7 cellular contexts compared by ENCODE assay signal in genomic region chr1:121401375-121401955, GRCh38.
DNase-seq lines count a peak whose midpoint lies in the region; FAIRE-seq and TF ChIP-seq lines count a peak whose summit lies in the region.
"Not testable (repeated sequence)": the region's sequence is repeated elsewhere in the genome, so short reads cannot be mapped to it uniquely, and the experiment has no call there.

No MANE protein-coding gene starts in this region.

- peaks cover 21 to 30% of the 10 kb centered on the region in 2 experiments for H3K9me3 Mint-ChIP-seq in H9
- H3K9me3 Mint-ChIP-seq in activated CD4-positive, alpha-beta memory T cell treated with anti-CD3 and anti-CD28 coated beads for 36 hours = peaks cover 22% of the 10 kb centered on the region
- H3K9me3 Mint-ChIP-seq in activated naive CD4-positive, alpha-beta T cell treated with anti-CD3 and anti-CD28 coated beads, Interleukin-2, amount 50 U/mL, for 24 hours = peaks cover 17% of the 10 kb centered on the region

- not testable (repeated sequence) for TF ChIP-seq POLR2A in H1 (IDR thresholded peaks at IDR 0.05; ENCODE audit: control extremely low read depth in 1 of 2, low read depth in 2 of 2, low read length in 2 of 2)

- not testable (repeated sequence) for TF ChIP-seq CTCF in H9 (conservative IDR thresholded peaks at IDR 0.05); PC-9 (conservative IDR thresholded peaks at IDR 0.05); H1 (IDR thresholded peaks at IDR 0.05; ENCODE audit: control extremely low read depth in 1 of 3, insufficient read depth in 1 of 3, low read depth in 1 of 3, low read length in 3 of 3)

- H3T11ph ChIP-seq in H9 (ENCODE audit: low read length) = not testable (repeated sequence)

- H3K27ac Mint-ChIP-seq in H9 = peak overlapping the region; percentile 30 to 98 (median 41); a peak in 5 of 7 replicates
- H3K27ac Mint-ChIP-seq in activated CD4-positive, alpha-beta memory T cell treated with anti-CD3 and anti-CD28 coated beads for 36 hours = peak overlapping the region; percentile 20
- H3K27ac Mint-ChIP-seq in activated naive CD4-positive, alpha-beta T cell treated with anti-CD3 and anti-CD28 coated beads, Interleukin-2, amount 50 U/mL, for 24 hours = peak overlapping the region; percentile 12

- not testable (repeated sequence) for H3K79me2 ChIP-seq in H9 (ENCODE audit: insufficient read depth, low read length); PC-9 (ENCODE audit: low read depth); H1 (ENCODE audit: control insufficient read depth in 1 of 2, insufficient read depth in 2 of 2, low read length in 2 of 2)

- H2BK5ac ChIP-seq in H9 (ENCODE audit: insufficient read length, low read length); H1 (ENCODE audit: low read depth, low read length); neuronal stem cell (ENCODE audit: low read length): not testable (repeated sequence)

- not testable (repeated sequence) for H3K9me2 ChIP-seq in PC-9 (ENCODE audit: insufficient read depth)

- H3K36me3 ChIP-seq in PC-9 (ENCODE audit: low read depth); H1 (ENCODE audit: control insufficient read depth in 2 of 4, insufficient read depth in 4 of 4, low read length in 3 of 4); iPS-20b (ENCODE audit: insufficient read depth, low read depth, low read length); neuronal stem cell (replicated peaks in 1 of 2; ENCODE audit: control insufficient read depth in 2 of 2, insufficient read depth in 2 of 2, low read length in 2 of 2): not testable (repeated sequence)

- not testable (repeated sequence) for H3K18ac ChIP-seq in H9 (ENCODE audit: insufficient read length, low read depth, low read length); H1 (ENCODE audit: extremely low read depth, low read length); neuronal stem cell (ENCODE audit: low read length)

- TF ChIP-seq EP300 in H1 (IDR thresholded peaks at IDR 0.05; ENCODE audit: borderline replicate concordance in 1 of 2, low read depth in 2 of 2, low read length in 2 of 2) = not testable (repeated sequence)

- not testable (repeated sequence) for H3K9me3 ChIP-seq in H9 (ENCODE audit: control insufficient read depth, low read depth, low read length); H1 (ENCODE audit: insufficient read depth in 2 of 2, low read depth in 1 of 2, low read length in 1 of 2); iPS-20b (ENCODE audit: insufficient read depth, low read depth, low read length); neuronal stem cell (replicated peaks in 1 of 2; ENCODE audit: control insufficient read depth in 2 of 2, insufficient read depth in 1 of 2, low read depth in 1 of 2, low read length in 2 of 2)
- H3K9me3 ChIP-seq in PC-9 (ENCODE audit: insufficient read depth, low read depth) = peaks cover 18% of the 10 kb centered on the region; the same call in 1 of the 2 replicates

- DNase-seq in H9; neuronal stem cell (ENCODE audit: low spot score): not testable (repeated sequence)
- peak in 1 of 2 experiments; percentile 50 for DNase-seq in PC-9
- peak; percentile 9 for DNase-seq in activated CD4-positive, alpha-beta memory T cell treated with anti-CD3 and anti-CD28 coated beads for 36 hours
- peak in 1 of 2 experiments; percentile 70 for DNase-seq in H1 (ENCODE audit: low read depth in 1 of 2, low spot score in 2 of 2)

- not testable (repeated sequence) for H3F3A ChIP-seq in PC-9 (ENCODE audit: insufficient read depth, low read depth)

- H4K5ac ChIP-seq in H9 (ENCODE audit: insufficient read length, low read depth, low read length); H1 (ENCODE audit: insufficient read length, low read depth, low read length): not testable (repeated sequence)

- H3K4me3 Mint-ChIP-seq in H9 = peak overlapping the region; percentile 75 to 88
- peak overlapping the region; percentile 63 for H3K4me3 Mint-ChIP-seq in activated CD4-positive, alpha-beta memory T cell treated with anti-CD3 and anti-CD28 coated beads for 36 hours
- H3K4me3 Mint-ChIP-seq in activated naive CD4-positive, alpha-beta T cell treated with anti-CD3 and anti-CD28 coated beads, Interleukin-2, amount 50 U/mL, for 24 hours = peak overlapping the region; percentile 73

- peaks cover 3 to 16% of the 10 kb centered on the region in 2 experiments; a peak in 2 of 4 replicates for H3K4me1 Mint-ChIP-seq in H9
- peaks cover 16% of the 10 kb centered on the region for H3K4me1 Mint-ChIP-seq in activated CD4-positive, alpha-beta memory T cell treated with anti-CD3 and anti-CD28 coated beads for 36 hours (ENCODE audit: low read depth)
- H3K4me1 Mint-ChIP-seq in activated naive CD4-positive, alpha-beta T cell treated with anti-CD3 and anti-CD28 coated beads, Interleukin-2, amount 50 U/mL, for 24 hours = peaks cover 16% of the 10 kb centered on the region

- not testable (repeated sequence) for H3K56ac ChIP-seq in H9 (ENCODE audit: insufficient read length, low read depth, low read length); H1 (replicated peaks; ENCODE audit: insufficient read length, low read depth, low read length)

- not testable (repeated sequence) for H3K4me1 ChIP-seq in H9 (ENCODE audit: insufficient read depth, low read length); PC-9 (replicated peaks; ENCODE audit: insufficient read depth); H1 (replicated peaks in 1 of 4; ENCODE audit: control insufficient read depth in 3 of 4, insufficient read depth in 4 of 4, low read length in 3 of 4); iPS-20b (ENCODE audit: insufficient read depth, low read length); neuronal stem cell (ENCODE audit: control insufficient read depth in 2 of 2, insufficient read depth in 1 of 2, low read depth in 1 of 2, low read length in 2 of 2)

- H3K9ac ChIP-seq in H9 (ENCODE audit: extremely low read depth, insufficient read length, low read length) (peak overlapping the region; percentile 44), H1 (replicated peaks in 1 of 4; ENCODE audit: extremely low read depth in 1 of 4, low read depth in 3 of 4, low read length in 3 of 4) (peak overlapping the region in 3 of 4 experiments; percentile 34 to 60 (median 55); a peak in 5 of 7 replicates), iPS-20b (ENCODE audit: low read depth, low read length) (peak overlapping the region; percentile 69)
- not testable (repeated sequence) for H3K9ac ChIP-seq in neuronal stem cell (ENCODE audit: low read depth, low read length, poor library complexity)

- not testable (repeated sequence) for H3K79me1 ChIP-seq in H9 (ENCODE audit: insufficient read depth, low read depth, low read length, poor library complexity, severe bottlenecking); H1 (ENCODE audit: low read depth, low read length); neuronal stem cell (ENCODE audit: low read depth, low read length)

- peaks cover 16 to 19% (median 18%) of the 10 kb centered on the region in 3 experiments for H3K36me3 Mint-ChIP-seq in H9 (ENCODE audit: insufficient read depth in 1 of 3, low read depth in 3 of 3)
- peaks cover 15% of the 10 kb centered on the region for H3K36me3 Mint-ChIP-seq in activated CD4-positive, alpha-beta memory T cell treated with anti-CD3 and anti-CD28 coated beads for 36 hours
- peaks cover 12% of the 10 kb centered on the region for H3K36me3 Mint-ChIP-seq in activated naive CD4-positive, alpha-beta T cell treated with anti-CD3 and anti-CD28 coated beads, Interleukin-2, amount 50 U/mL, for 24 hours

- H3K4me2 ChIP-seq in H9 (ENCODE audit: insufficient read depth, insufficient read length, low read length) = not testable (repeated sequence)
- H3K4me2 ChIP-seq in PC-9 = peak overlapping the region; percentile 84
- peak overlapping the region; percentile 49 to 56; a peak in 3 of 4 replicates for H3K4me2 ChIP-seq in H1 (ENCODE audit: insufficient read depth in 1 of 2, low read depth in 2 of 2, low read length in 2 of 2)
- peak overlapping the region; percentile 11 for H3K4me2 ChIP-seq in neuronal stem cell (ENCODE audit: insufficient read depth, low read length, poor library complexity, severe bottlenecking)

- H2AK5ac ChIP-seq in H9 (ENCODE audit: insufficient read length, low read length); H1 (ENCODE audit: low read depth, low read length); neuronal stem cell (ENCODE audit: low read depth, low read length): not testable (repeated sequence)

- H3K27me3 Mint-ChIP-seq in H9 (ENCODE audit: low read depth) = peaks cover 25% of the 10 kb centered on the region
- H3K27me3 Mint-ChIP-seq in activated CD4-positive, alpha-beta memory T cell treated with anti-CD3 and anti-CD28 coated beads for 36 hours; activated naive CD4-positive, alpha-beta T cell treated with anti-CD3 and anti-CD28 coated beads, Interleukin-2, amount 50 U/mL, for 24 hours: not testable (repeated sequence)

- not testable (repeated sequence) for H4K20me1 ChIP-seq in H9 (ENCODE audit: control insufficient read depth, insufficient read depth, insufficient read length); PC-9 (ENCODE audit: insufficient read depth); H1 (replicated peaks in 1 of 2; ENCODE audit: control insufficient read depth in 1 of 2, insufficient read depth in 2 of 2, low read length in 2 of 2)

- not testable (repeated sequence) for H4K91ac ChIP-seq in H9 (ENCODE audit: insufficient read length, low read depth, low read length); H1 (replicated peaks; ENCODE audit: insufficient read length, low read length); neuronal stem cell (ENCODE audit: low read depth, low read length, poor library complexity)

- intact Hi-C loops in PC-9 (cut with micrococcal nuclease; ENCODE audit: unreplicated experiment); activated CD4-positive, alpha-beta memory T cell treated with anti-CD3 and anti-CD28 coated beads for 36 hours (cut with micrococcal nuclease): not testable (repeated sequence)

- H3K4ac ChIP-seq in H9 (ENCODE audit: low read depth, low read length); H1 (replicated peaks; ENCODE audit: insufficient read length, low read depth, low read length); neuronal stem cell (ENCODE audit: low read length): not testable (repeated sequence)

- not testable (repeated sequence) for H2BK12ac ChIP-seq in H9 (ENCODE audit: insufficient read length, low read depth, low read length); H1 (ENCODE audit: low read depth, low read length); neuronal stem cell (ENCODE audit: low read length)

- WGBS in H9 (ENCODE audit: extremely low coverage, insufficient read length, low lambda C conversion rate) = no CpG with 5 or more reads among the region's 26 CpGs
- WGBS in H1 (ENCODE audit: extremely low coverage in 1 of 2, insufficient coverage in 1 of 2, insufficient read length in 1 of 2, insufficient replicate concordance in 2 of 2, low coverage in 1 of 2, low lambda C conversion rate in 2 of 2, missing lambda C conversion rate in 1 of 2), 2 experiments = 39% methylated on average over 21 of the region's 26 CpGs; no CpG with 5 or more reads in 1 of the 2 experiments
- no CpG with 5 or more reads among the region's 26 CpGs for WGBS in neuronal stem cell (ENCODE audit: extremely low coverage in 2 of 2, insufficient read length in 2 of 2, insufficient replicate concordance in 1 of 2), 2 donors

- not testable (repeated sequence) for H2BK15ac ChIP-seq in H9 (ENCODE audit: low read depth, low read length); H1 (ENCODE audit: low read length); neuronal stem cell (ENCODE audit: low read length)

- CTCF ChIA-PET in PC-9 (lab: Charles Lee); activated CD4-positive, alpha-beta memory T cell treated with anti-CD3 and anti-CD28 coated beads for 36 hours (lab: Charles Lee); H1 (lab: Charles Lee; ENCODE audit: partially characterized antibody): not testable (repeated sequence)

- not testable (repeated sequence) for H3K27ac ChIP-seq in H9 (ENCODE audit: insufficient read length, low read depth, low read length); H1 (ENCODE audit: low read depth, low read length); iPS-20b (ENCODE audit: low read length); neuronal stem cell (replicated peaks; ENCODE audit: low read length)
- H3K27ac ChIP-seq in PC-9 = peak overlapping the region; percentile 72

- not testable (repeated sequence) for H2BK120ac ChIP-seq in H9 (ENCODE audit: low read depth, low read length, poor library complexity, severe bottlenecking); H1 (replicated peaks; ENCODE audit: low read depth, low read length); neuronal stem cell (ENCODE audit: low read depth, low read length)

- H2AFZ ChIP-seq in H9 (ENCODE audit: low read length); H1 (ENCODE audit: low read length); neuronal stem cell (ENCODE audit: low read length): not testable (repeated sequence)
- H2AFZ ChIP-seq in PC-9 = peak overlapping the region; percentile 92

- H3K14ac ChIP-seq in H9 (ENCODE audit: insufficient read depth, low read length); H1 (ENCODE audit: insufficient read length); neuronal stem cell (ENCODE audit: low read length): not testable (repeated sequence)

- H3K4me3 ChIP-seq in PC-9 (peak overlapping the region; percentile 74), H1 (ENCODE audit: extremely low read depth in 1 of 4, insufficient read depth in 2 of 4, low read depth in 3 of 4, low read length in 4 of 4) (peak overlapping the region; percentile 45 to 58 (median 53)), iPS-20b (ENCODE audit: low read length) (peak overlapping the region; percentile 55)
- H3K4me3 ChIP-seq in neuronal stem cell (ENCODE audit: low read length in 2 of 2) = not testable (repeated sequence)

- H3K27me3 ChIP-seq in H9 (ENCODE audit: insufficient read depth, low read length); PC-9 (ENCODE audit: insufficient read depth, low read depth); H1 (replicated peaks in 1 of 4; ENCODE audit: control insufficient read depth in 3 of 4, extremely low read depth in 1 of 4, insufficient read depth in 3 of 4, low read length in 3 of 4); neuronal stem cell (ENCODE audit: control insufficient read depth in 3 of 3, insufficient read depth in 3 of 3, low read depth in 1 of 3, low read length in 3 of 3): not testable (repeated sequence)
- H3K27me3 ChIP-seq in iPS-20b (ENCODE audit: insufficient read depth, low read length) = peaks cover 13% of the 10 kb centered on the region

- H2BK20ac ChIP-seq in H9 (ENCODE audit: low read depth, low read length, poor library complexity, severe bottlenecking); H1 (ENCODE audit: low read length): not testable (repeated sequence)

- POLR2A ChIA-PET in PC-9 (lab: Charles Lee; ENCODE audit: unreplicated experiment); activated CD4-positive, alpha-beta memory T cell treated with anti-CD3 and anti-CD28 coated beads for 36 hours (lab: Charles Lee): not testable (repeated sequence)
- POLR2A ChIA-PET in H1 (lab: Charles Lee; ENCODE audit: partially characterized antibody) = interaction anchor here (0.9 kb wide), 1 partner anchor 118 kb away, joined by 3 read pairs; no protein-coding TSS in a partner anchor

- FAIRE-seq in H1 (lab: Jason Lieb, UNC) = not testable (repeated sequence)

- not testable (repeated sequence) for BruUV-seq in PC-9 (replicated peaks; lab: Mats Ljungman, UMichigan)

- not testable (repeated sequence) for H3K23ac ChIP-seq in H9 (ENCODE audit: insufficient read length, low read depth, low read length); H1 (ENCODE audit: insufficient read length); neuronal stem cell (ENCODE audit: low read depth, low read length, poor library complexity)

- not testable (repeated sequence) for H3K23me2 ChIP-seq in H9 (ENCODE audit: insufficient read length, low read depth, low read length, poor library complexity, severe bottlenecking); H1 (ENCODE audit: low read depth, low read length)

- not testable (repeated sequence) for TF ChIP-seq RAD21 in H1 (IDR thresholded peaks at IDR 0.05 in 1 of 2, conservative IDR thresholded peaks at IDR 0.05 in 1 of 2; ENCODE audit: low read depth in 2 of 2, low read length in 2 of 2)

- H4K8ac ChIP-seq in H9 (replicated peaks; ENCODE audit: insufficient read length, low read depth, low read length); H1 (ENCODE audit: extremely low read depth, insufficient read depth, low read length); neuronal stem cell (ENCODE audit: low read depth, low read length): not testable (repeated sequence)
